In the genomic region with DNA sequence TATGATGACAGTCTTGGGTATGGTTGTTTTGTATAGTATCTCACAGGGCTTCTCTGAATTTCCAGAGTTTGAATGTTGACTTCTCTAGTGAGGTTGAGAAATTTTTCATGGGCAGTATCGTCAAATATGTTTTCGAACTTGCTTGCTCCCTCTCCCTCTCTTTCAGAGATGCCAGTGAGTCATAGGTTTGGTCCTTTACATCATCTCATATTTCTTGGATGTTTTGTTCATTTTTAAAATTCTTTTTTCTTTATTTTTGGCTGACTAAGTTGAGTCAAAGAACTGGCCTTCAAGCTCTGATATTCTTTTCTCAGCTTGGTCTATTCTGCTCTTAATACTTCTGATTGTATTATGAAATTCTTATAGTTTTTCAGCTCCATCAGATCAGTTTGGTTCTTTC, we compare ENCODE assay signal across 28 cellular contexts.
A peak's percentile ranks its signal among the peaks of the same experiment; 100 is the strongest.
DNase-seq lines count a peak whose midpoint lies in the region; ATAC-seq, FAIRE-seq and TF ChIP-seq lines count a peak whose summit lies in the region.
"Had no signal": no experiment of that assay in that cellular context is flagged by ENCODE, and none has a peak within 500 bp of the region (broad histone marks: within the 10 kb centered on the region; RNA-seq: fewer than 3 reads in every experiment).

No MANE protein-coding gene starts in this region.

- H3K27ac ChIP-seq in substantia nigra (ENCODE audit: low read depth, low read length, poor library complexity, severe bottlenecking) = no peak overlapping the region
- H3K27ac ChIP-seq: epithelial cell of prostate, SJSA1, thyroid gland had no signal

- DNase-seq in BJ (ENCODE audit: low read depth) (peak; percentile 30), HS-5 (ENCODE audit: low read depth) (peak; percentile 53), dedifferentiated amniotic fluid mesenchymal stem cell (ENCODE audit: extremely low spot score) (peak; percentile 23), substantia nigra (lab: John Stamatoyannopoulos, UW) (no peak), CD1c-positive myeloid dendritic cell (ENCODE audit: extremely low spot score) (no peak)
- DNase-seq: activated CD4-positive, alpha-beta T cell treated with anti-CD3 and anti-CD28 coated beads for 1 hour; activated naive CD4-positive, alpha-beta T cell treated with anti-CD3 and anti-CD28 coated beads, Interleukin-2, amount 10 ng/mL, durations not matched to agents 7 days and 5 days; activated T-cell treated with anti-CD3 and anti-CD28 coated beads, Interleukin-2, amount 50 U/mL, for 48 hours; anterior cingulate cortex; CD4-positive, alpha-beta T cell; DMS 273 treated with DMSO at 0.1 percent for 48 hours; Kasumi-1; kidney; NCI-H1105; NCI-H2029 treated with DMSO at 0.1 percent for 48 hours; NCI-H345; NCI-H748 treated with DMSO at 0.1 percent for 48 hours; stimulated activated CD4-positive, alpha-beta T cell treated with anti-CD3 and anti-CD28 coated beads, Interleukin-15, amount 100 ng/mL, for 24 hours; thyroid gland had no signal

- no peak overlapping the region for H3K4me3 ChIP-seq in BJ (ENCODE audit: low read depth, low read length)
- H3K4me3 ChIP-seq: lung, SJSA1, thyroid gland had no signal

- FAIRE-seq in islet of Langerhans (lab: Jason Lieb, UNC) = peak; percentile 47
- FAIRE-seq: GM18507, H1 had no signal

- POLR2A ChIA-PET in BJ (lab: Charles Lee) = interaction anchor here (0.5 to 1.0 kb wide), 2 partner anchors 143 to 221 kb away, joined by 4 read pairs; no protein-coding TSS in a partner anchor

- CTCF ChIA-PET in BJ (lab: Yijun Ruan, JAX) = interaction anchor here (0.6 to 1.2 kb wide), 2 partner anchors 14 to 15 kb away, joined by 3 to 5 read pairs; no protein-coding TSS in a partner anchor

- no peak for TF ChIP-seq CTCF in BJ (IDR thresholded peaks at IDR 0.05; ENCODE audit: insufficient read depth, low read depth, low read length)

- ATAC-seq in HG02759 (IDR thresholded peaks at IDR 0.05; ENCODE audit: unreplicated experiment) = no peak
- no peak for ATAC-seq in HG03175 (IDR thresholded peaks at IDR 0.05; ENCODE audit: unreplicated experiment)
- ATAC-seq: sciatic nerve had no signal

- no peaks in the 10 kb centered on the region for H3K27me3 ChIP-seq in BJ (ENCODE audit: control insufficient read depth, insufficient read depth, low read length)
- H3K27me3 ChIP-seq: SJSA1, thyroid gland had no signal

- no peaks in the 10 kb centered on the region for H3K36me3 ChIP-seq in BJ (ENCODE audit: control insufficient read depth, insufficient read depth, low read length)
- H3K36me3 ChIP-seq: SJSA1, thyroid gland had no signal

Comparison
In these comparisons a context has a peak if more than half of its experiments do, and no peak if none do; other contexts are left out.
1. DNase-seq: peak in BJ (single experiment), HS-5 (single experiment) and dedifferentiated amniotic fluid mesenchymal stem cell (single experiment); none in substantia nigra (0 of 49) and CD1c-positive myeloid dendritic cell (single experiment).